In genomic region chr3:40169983-40170382, GRCh38 we compare ENCODE assay signal across 14 cellular contexts.
A peak's percentile ranks its signal among the peaks of the same experiment; 100 is the strongest.
DNase-seq lines count a peak whose midpoint lies in the region; ATAC-seq and TF ChIP-seq lines count a peak whose summit lies in the region.
"Had no signal": no experiment of that assay in that cellular context is flagged by ENCODE, and none has a peak within 500 bp of the region (broad histone marks: within the 10 kb centered on the region; RNA-seq: fewer than 3 reads in every experiment).

No MANE protein-coding gene starts in this region.

- peaks cover 12% of the 10 kb centered on the region for H3K4me1 Mint-ChIP-seq in activated B cell treated with CpG ODN at 0.5 μM for 24 hours
- H3K4me1 Mint-ChIP-seq in CD8-positive, alpha-beta T cell (ENCODE audit: low read depth): no peaks in the 10 kb centered on the region

- no peak overlapping the region for H3K27ac Mint-ChIP-seq in activated B cell treated with CpG ODN at 0.5 μM for 24 hours
- no peak overlapping the region for H3K27ac Mint-ChIP-seq in CD8-positive, alpha-beta T cell
- H3K27ac Mint-ChIP-seq: activated T-cell treated with anti-CD3 and anti-CD28 coated beads, Interleukin-2, amount 50 U/mL, for 24 hours; CD4-positive, CD25-positive, alpha-beta regulatory T cell had no signal

- intact Hi-C loops in activated B cell treated with CpG ODN at 0.5 μM for 24 hours (cut with micrococcal nuclease) (no loop called here), colonic mucosa (cut with DNase I) (loop anchor here (10.0 kb wide), 1 partner anchor 625 kb away; no protein-coding TSS in a partner anchor)
- intact Hi-C loops in CD8-positive, alpha-beta T cell (cut with DNase I, micrococcal nuclease): no loop called here

- POLR2A ChIA-PET in activated B cell treated with CpG ODN at 0.5 μM for 24 hours (lab: Charles Lee): no interaction called here
- POLR2A ChIA-PET in CD8-positive, alpha-beta T cell (lab: Charles Lee): no interaction called here

- H2AFZ ChIP-seq in smooth muscle cell (ENCODE audit: low read depth): no peak overlapping the region
- no peak overlapping the region for H2AFZ ChIP-seq in hepatocyte

- no peak overlapping the region for H3K9ac ChIP-seq in smooth muscle cell (ENCODE audit: low read depth)
- H3K9ac ChIP-seq in colonic mucosa (ENCODE audit: low read depth in 2 of 2, low read length in 2 of 2): no peak overlapping the region

- H3K4me1 ChIP-seq in CD8-positive, alpha-beta T cell (ENCODE audit: insufficient read depth, low read length): no peaks in the 10 kb centered on the region
- H3K4me1 ChIP-seq in smooth muscle cell (ENCODE audit: low read depth): no peaks in the 10 kb centered on the region
- H3K4me1 ChIP-seq in hepatocyte (ENCODE audit: insufficient read depth): no peaks in the 10 kb centered on the region
- H3K4me1 ChIP-seq in colonic mucosa: no peaks in the 10 kb centered on the region
- H3K4me1 ChIP-seq: upper lobe of right lung had no signal

- H3K9me2 ChIP-seq in hepatocyte (replicated peaks; ENCODE audit: insufficient read depth): no peaks in the 10 kb centered on the region

- H3K4me3 ChIP-seq in CD8-positive, alpha-beta T cell (ENCODE audit: low read depth, low read length): no peak overlapping the region
- no peak overlapping the region for H3K4me3 ChIP-seq in smooth muscle cell
- H3K4me3 ChIP-seq in hepatocyte: no peak overlapping the region
- H3K4me3 ChIP-seq in colonic mucosa: no peak overlapping the region
- H3K4me3 ChIP-seq: ovary, upper lobe of right lung had no signal

- peaks cover 2% of the 10 kb centered on the region for H3K27me3 Mint-ChIP-seq in activated B cell treated with CpG ODN at 0.5 μM for 24 hours
- H3K27me3 Mint-ChIP-seq in CD8-positive, alpha-beta T cell (ENCODE audit: low read depth): peaks cover 3% of the 10 kb centered on the region
- H3K27me3 Mint-ChIP-seq: activated T-cell treated with anti-CD3 and anti-CD28 coated beads, Interleukin-2, amount 50 U/mL, for 24 hours had no signal

- H3K9me3 Mint-ChIP-seq in activated B cell treated with CpG ODN at 0.5 μM for 24 hours: no peaks in the 10 kb centered on the region
- H3K9me3 Mint-ChIP-seq in CD8-positive, alpha-beta T cell: no peaks in the 10 kb centered on the region
- H3K9me3 Mint-ChIP-seq: activated T-cell treated with anti-CD3 and anti-CD28 coated beads, Interleukin-2, amount 50 U/mL, for 24 hours had no signal

- CTCF ChIA-PET in activated B cell treated with CpG ODN at 0.5 μM for 24 hours (lab: Charles Lee): interaction anchor here (1.1 kb wide), 1 partner anchor 22 kb away, joined by 3 read pairs; no protein-coding TSS in a partner anchor
- CTCF ChIA-PET in CD8-positive, alpha-beta T cell (lab: Charles Lee): interaction anchor here (1.1 to 3.5 kb wide), 2 partner anchors 9 to 40 kb away, joined by 6 to 18 read pairs; no protein-coding TSS in a partner anchor

- H3K79me2 ChIP-seq in smooth muscle cell (ENCODE audit: low read depth) (no peaks in the 10 kb centered on the region), hepatocyte (no peaks in the 10 kb centered on the region)

- H4K20me1 ChIP-seq in smooth muscle cell (ENCODE audit: low read depth) (no peaks in the 10 kb centered on the region), hepatocyte (ENCODE audit: insufficient read depth, poor library complexity, severe bottlenecking) (no peaks in the 10 kb centered on the region)

- peak overlapping the region; percentile 32 for H3K4me3 Mint-ChIP-seq in activated B cell treated with CpG ODN at 0.5 μM for 24 hours
- no peak overlapping the region for H3K4me3 Mint-ChIP-seq in CD8-positive, alpha-beta T cell
- H3K4me3 Mint-ChIP-seq: activated T-cell treated with anti-CD3 and anti-CD28 coated beads, Interleukin-2, amount 50 U/mL, for 24 hours had no signal

- no peaks in the 10 kb centered on the region for H3K9me3 ChIP-seq in CD8-positive, alpha-beta T cell (ENCODE audit: low read length)
- H3K9me3 ChIP-seq in smooth muscle cell (replicated peaks; ENCODE audit: low read depth): no peaks in the 10 kb centered on the region
- no peaks in the 10 kb centered on the region for H3K9me3 ChIP-seq in hepatocyte (ENCODE audit: low read depth)
- no peaks in the 10 kb centered on the region for H3K9me3 ChIP-seq in colonic mucosa
- H3K9me3 ChIP-seq: ovary, upper lobe of right lung had no signal

- H3K36me3 Mint-ChIP-seq in activated B cell treated with CpG ODN at 0.5 μM for 24 hours (ENCODE audit: low read depth): no peaks in the 10 kb centered on the region
- H3K36me3 Mint-ChIP-seq in CD8-positive, alpha-beta T cell: no peaks in the 10 kb centered on the region
- H3K36me3 Mint-ChIP-seq: CD4-positive, CD25-positive, alpha-beta regulatory T cell had no signal

- no peaks in the 10 kb centered on the region for H3F3A ChIP-seq in smooth muscle cell (ENCODE audit: low read depth)

- WGBS in smooth muscle cell (ENCODE audit: low lambda C conversion rate): 88% methylated on average over 5 of the region's 5 CpGs
- WGBS in hepatocyte (ENCODE audit: low lambda C conversion rate, missing lambda C conversion rate): 88% methylated on average over 5 of the region's 5 CpGs

- DNase-seq in activated B cell treated with CpG ODN at 0.5 μM for 24 hours (no peak), smooth muscle cell (lab: John Stamatoyannopoulos, UW; ENCODE audit: unreplicated experiment) (no peak), hepatocyte (ENCODE audit: low spot score) (no peak), colonic mucosa (no peak)
- no peak for DNase-seq in CD8-positive, alpha-beta T cell
- DNase-seq: activated T-cell treated with anti-CD3 and anti-CD28 coated beads, Interleukin-2, amount 50 U/mL, for 24 hours; brain microvascular endothelial cell; KG1; ovary; upper lobe of right lung had no signal

- H3K27ac ChIP-seq in CD8-positive, alpha-beta T cell (ENCODE audit: low read depth, low read length): no peak overlapping the region
- H3K27ac ChIP-seq in smooth muscle cell (ENCODE audit: low read depth) (no peak overlapping the region), hepatocyte (no peak overlapping the region), colonic mucosa (no peak overlapping the region)
- H3K27ac ChIP-seq: brain microvascular endothelial cell, ovary, upper lobe of right lung had no signal

- no peak overlapping the region for H3K4me2 ChIP-seq in smooth muscle cell
- H3K4me2 ChIP-seq in hepatocyte: no peak overlapping the region

- peak; percentile 50 for ATAC-seq in GM18517 (IDR thresholded peaks at IDR 0.05; ENCODE audit: unreplicated experiment)
- peak; percentile 47 for ATAC-seq in GM21447 (IDR thresholded peaks at IDR 0.05; ENCODE audit: unreplicated experiment)
- peak; percentile 14 for ATAC-seq in HG03060 (IDR thresholded peaks at IDR 0.05; ENCODE audit: low read depth, unreplicated experiment)
- no peak for ATAC-seq in activated B cell treated with CpG ODN at 0.5 μM for 24 hours (ENCODE audit: low read depth)
- no peak for ATAC-seq in CD8-positive, alpha-beta T cell
- ATAC-seq: upper lobe of right lung had no signal

- no peaks in the 10 kb centered on the region for H3K27me3 ChIP-seq in CD8-positive, alpha-beta T cell (ENCODE audit: insufficient read depth, low read length)
- H3K27me3 ChIP-seq in smooth muscle cell (ENCODE audit: low read depth) (peaks cover 10% of the 10 kb centered on the region), hepatocyte (no peaks in the 10 kb centered on the region), colonic mucosa (no peaks in the 10 kb centered on the region)
- H3K27me3 ChIP-seq: brain microvascular endothelial cell, ovary, upper lobe of right lung had no signal

- H3K36me3 ChIP-seq in CD8-positive, alpha-beta T cell (ENCODE audit: insufficient read depth, low read length): no peaks in the 10 kb centered on the region
- H3K36me3 ChIP-seq in smooth muscle cell (ENCODE audit: low read depth) (no peaks in the 10 kb centered on the region), hepatocyte (replicated peaks; ENCODE audit: insufficient read depth, low read depth) (no peaks in the 10 kb centered on the region), colonic mucosa (no peaks in the 10 kb centered on the region)
- H3K36me3 ChIP-seq: brain microvascular endothelial cell, ovary, upper lobe of right lung had no signal

- TF ChIP-seq CTCF in activated B cell treated with CpG ODN at 0.5 μM for 24 hours (IDR thresholded peaks at IDR 0.05) (no peak), smooth muscle cell (IDR thresholded peaks at IDR 0.05; ENCODE audit: borderline replicate concordance, insufficient read depth, poor library complexity, severe bottlenecking) (no peak), hepatocyte (IDR thresholded peaks at IDR 0.05; ENCODE audit: poor library complexity) (no peak), colonic mucosa (IDR thresholded peaks at IDR 0.05) (no peak)
- no peak for TF ChIP-seq CTCF in CD8-positive, alpha-beta T cell (IDR thresholded peaks at IDR 0.05)

Comparison
In these comparisons a context has a peak if more than half of its experiments do, and no peak if none do; other contexts are left out.
1. ATAC-seq: peak in GM18517 (single experiment), GM21447 (single experiment) and HG03060 (single experiment); none in activated B cell treated with CpG ODN at 0.5 μM for 24 hours (single experiment) and CD8-positive, alpha-beta T cell (single experiment).